2 cellular contexts compared by ENCODE assay signal in the genomic region with DNA sequence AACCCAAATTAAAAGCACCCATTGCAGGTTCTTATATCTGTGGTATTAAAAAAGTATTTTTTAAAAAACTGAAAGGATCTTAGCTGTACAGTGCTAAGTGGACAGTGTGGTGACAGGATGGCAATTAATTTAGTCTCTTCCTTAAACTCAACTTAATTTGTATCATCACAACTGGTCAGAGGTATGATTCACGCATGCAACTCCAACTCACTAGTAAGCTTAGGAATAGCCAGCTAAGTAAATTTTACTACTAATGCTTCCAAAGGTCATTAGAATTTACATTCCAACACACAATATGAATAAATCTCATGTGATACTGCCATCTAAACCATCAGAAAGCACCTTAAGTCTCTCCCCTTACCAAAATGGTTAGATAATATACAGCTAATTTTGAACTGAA.
TF ChIP-seq lines count a peak whose summit lies in the region.

No MANE protein-coding gene starts in this region.

TF ChIP-seq in SK-N-SH, 30 proteins besides CTCF, POLR2A, EP300 and RAD21 (continued from another document):
- TF ChIP-seq SIN3A (IDR thresholded peaks at IDR 0.05; ENCODE audit: borderline replicate concordance, low read depth, low read length) (no peak), FOXJ3 (CRISPR knock-in tag; IDR thresholded peaks at IDR 0.05) (no peak), MEF2A (IDR thresholded peaks at IDR 0.05; ENCODE audit: borderline replicate concordance, low read depth) (no peak), TCF12 (IDR thresholded peaks at IDR 0.05) (no peak), REST (IDR thresholded peaks at IDR 0.05; ENCODE audit: low read depth, low read length) (no peak), FOSL2 (IDR thresholded peaks at IDR 0.05; ENCODE audit: borderline replicate concordance, low read depth) (no peak), TAF1 (IDR thresholded peaks at IDR 0.05; ENCODE audit: borderline replicate concordance, low read depth, low read length) (no peak), GABPA (IDR thresholded peaks at IDR 0.05; ENCODE audit: low read depth) (no peak)
- TF ChIP-seq, protein P1, sequence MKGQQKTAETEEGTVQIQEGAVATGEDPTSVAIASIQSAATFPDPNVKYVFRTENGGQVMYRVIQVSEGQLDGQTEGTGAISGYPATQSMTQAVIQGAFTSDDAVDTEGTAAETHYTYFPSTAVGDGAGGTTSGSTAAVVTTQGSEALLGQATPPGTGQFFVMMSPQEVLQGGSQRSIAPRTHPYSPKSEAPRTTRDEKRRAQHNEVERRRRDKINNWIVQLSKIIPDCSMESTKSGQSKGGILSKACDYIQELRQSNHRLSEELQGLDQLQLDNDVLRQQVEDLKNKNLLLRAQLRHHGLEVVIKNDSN (IDR thresholded peaks at IDR 0.05; ENCODE audit: borderline replicate concordance, low read depth), result no peak

TF ChIP-seq in SK-N-SH treated with all-trans-retinoic acid at 6 μM for 48 hours, 23 proteins besides CTCF, POLR2A, EP300 and RAD21 (continued from another document):
- TF ChIP-seq, protein P2, sequence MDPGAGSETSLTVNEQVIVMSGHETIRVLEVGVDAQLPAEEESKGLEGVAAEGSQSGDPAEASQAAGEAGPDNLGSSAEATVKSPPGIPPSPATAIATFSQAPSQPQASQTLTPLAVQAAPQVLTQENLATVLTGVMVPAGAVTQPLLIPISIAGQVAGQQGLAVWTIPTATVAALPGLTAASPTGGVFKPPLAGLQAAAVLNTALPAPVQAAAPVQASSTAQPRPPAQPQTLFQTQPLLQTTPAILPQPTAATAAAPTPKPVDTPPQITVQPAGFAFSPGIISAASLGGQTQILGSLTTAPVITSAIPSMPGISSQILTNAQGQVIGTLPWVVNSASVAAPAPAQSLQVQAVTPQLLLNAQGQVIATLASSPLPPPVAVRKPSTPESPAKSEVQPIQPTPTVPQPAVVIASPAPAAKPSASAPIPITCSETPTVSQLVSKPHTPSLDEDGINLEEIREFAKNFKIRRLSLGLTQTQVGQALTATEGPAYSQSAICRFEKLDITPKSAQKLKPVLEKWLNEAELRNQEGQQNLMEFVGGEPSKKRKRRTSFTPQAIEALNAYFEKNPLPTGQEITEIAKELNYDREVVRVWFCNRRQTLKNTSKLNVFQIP (CRISPR knock-in tag; IDR thresholded peaks at IDR 0.05; ENCODE audit: borderline replicate concordance, low read depth), result no peak
- TF ChIP-seq PPARA (CRISPR knock-in tag; IDR thresholded peaks at IDR 0.05; ENCODE audit: borderline replicate concordance), result no peak
- TF ChIP-seq SNAI2 (CRISPR knock-in tag; IDR thresholded peaks at IDR 0.05), result no peak
- no peak for TF ChIP-seq TCF4 (CRISPR knock-in tag; IDR thresholded peaks at IDR 0.05; ENCODE audit: borderline replicate concordance)
- no peak for TF ChIP-seq RARB (CRISPR knock-in tag; IDR thresholded peaks at IDR 0.05)
- TF ChIP-seq OSR1 (CRISPR knock-in tag; IDR thresholded peaks at IDR 0.05), result no peak
- no peak for TF ChIP-seq BACH2 (CRISPR knock-in tag; IDR thresholded peaks at IDR 0.05; ENCODE audit: borderline replicate concordance)
- TF ChIP-seq, protein P3, sequence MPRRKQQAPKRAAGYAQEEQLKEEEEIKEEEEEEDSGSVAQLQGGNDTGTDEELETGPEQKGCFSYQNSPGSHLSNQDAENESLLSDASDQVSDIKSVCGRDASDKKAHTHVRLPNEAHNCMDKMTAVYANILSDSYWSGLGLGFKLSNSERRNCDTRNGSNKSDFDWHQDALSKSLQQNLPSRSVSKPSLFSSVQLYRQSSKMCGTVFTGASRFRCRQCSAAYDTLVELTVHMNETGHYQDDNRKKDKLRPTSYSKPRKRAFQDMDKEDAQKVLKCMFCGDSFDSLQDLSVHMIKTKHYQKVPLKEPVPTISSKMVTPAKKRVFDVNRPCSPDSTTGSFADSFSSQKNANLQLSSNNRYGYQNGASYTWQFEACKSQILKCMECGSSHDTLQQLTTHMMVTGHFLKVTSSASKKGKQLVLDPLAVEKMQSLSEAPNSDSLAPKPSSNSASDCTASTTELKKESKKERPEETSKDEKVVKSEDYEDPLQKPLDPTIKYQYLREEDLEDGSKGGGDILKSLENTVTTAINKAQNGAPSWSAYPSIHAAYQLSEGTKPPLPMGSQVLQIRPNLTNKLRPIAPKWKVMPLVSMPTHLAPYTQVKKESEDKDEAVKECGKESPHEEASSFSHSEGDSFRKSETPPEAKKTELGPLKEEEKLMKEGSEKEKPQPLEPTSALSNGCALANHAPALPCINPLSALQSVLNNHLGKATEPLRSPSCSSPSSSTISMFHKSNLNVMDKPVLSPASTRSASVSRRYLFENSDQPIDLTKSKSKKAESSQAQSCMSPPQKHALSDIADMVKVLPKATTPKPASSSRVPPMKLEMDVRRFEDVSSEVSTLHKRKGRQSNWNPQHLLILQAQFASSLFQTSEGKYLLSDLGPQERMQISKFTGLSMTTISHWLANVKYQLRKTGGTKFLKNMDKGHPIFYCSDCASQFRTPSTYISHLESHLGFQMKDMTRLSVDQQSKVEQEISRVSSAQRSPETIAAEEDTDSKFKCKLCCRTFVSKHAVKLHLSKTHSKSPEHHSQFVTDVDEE (CRISPR knock-in tag; IDR thresholded peaks at IDR 0.05), result no peak
- TF ChIP-seq ZNF70 (CRISPR knock-in tag; IDR thresholded peaks at IDR 0.05), result no peak
- no peak for TF ChIP-seq TOX (CRISPR knock-in tag; IDR thresholded peaks at IDR 0.05; ENCODE audit: borderline replicate concordance)
- no peak for TF ChIP-seq ZFP3 (CRISPR knock-in tag; IDR thresholded peaks at IDR 0.05)
TF ChIP-seq in SK-N-SH treated with all-trans-retinoic acid at 6 μM for 48 hours: peak in this region for 0.
